In the genomic region with DNA sequence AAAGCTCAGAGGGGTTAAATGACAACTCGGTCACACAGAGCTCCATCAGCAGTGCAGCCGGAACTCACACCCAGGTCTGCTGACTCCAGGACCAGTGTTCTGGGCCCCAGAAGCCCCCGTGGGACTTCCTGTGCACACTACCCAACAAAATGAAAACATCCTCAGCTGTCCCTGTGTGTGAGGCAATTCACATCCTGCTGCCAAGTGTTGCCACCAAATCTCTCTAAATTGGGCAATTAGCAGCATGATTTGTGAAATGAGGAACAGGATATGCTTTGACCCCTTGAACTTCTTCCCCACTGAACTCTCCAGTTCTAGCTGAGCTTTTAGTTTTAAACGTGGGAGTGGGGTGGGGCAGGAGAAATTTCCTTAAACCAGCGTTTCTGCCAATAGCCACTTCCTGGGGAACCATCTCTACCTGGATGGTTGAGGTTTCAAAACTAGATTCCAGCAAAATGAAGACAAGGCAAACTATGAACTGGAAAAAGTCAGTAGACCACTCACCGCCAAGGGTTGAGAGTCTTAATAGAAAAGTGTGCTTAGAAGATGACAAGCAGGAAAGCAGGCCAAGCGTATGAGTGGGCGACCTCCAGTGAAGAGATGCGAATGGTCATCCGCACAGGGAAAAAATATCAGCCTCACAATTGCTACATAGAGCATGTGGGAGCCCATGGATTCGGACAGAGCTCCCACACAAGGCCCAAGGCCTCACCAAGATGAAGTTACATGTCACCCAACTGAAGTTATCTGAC, we compare ENCODE assay signal across 1 cellular context.
TF ChIP-seq lines count a peak whose summit lies in the region.

No MANE protein-coding gene starts in this region.

TF ChIP-seq in WTC11, 78 proteins besides CTCF, POLR2A, EP300 and RAD21:
- TF ChIP-seq, protein P1, sequence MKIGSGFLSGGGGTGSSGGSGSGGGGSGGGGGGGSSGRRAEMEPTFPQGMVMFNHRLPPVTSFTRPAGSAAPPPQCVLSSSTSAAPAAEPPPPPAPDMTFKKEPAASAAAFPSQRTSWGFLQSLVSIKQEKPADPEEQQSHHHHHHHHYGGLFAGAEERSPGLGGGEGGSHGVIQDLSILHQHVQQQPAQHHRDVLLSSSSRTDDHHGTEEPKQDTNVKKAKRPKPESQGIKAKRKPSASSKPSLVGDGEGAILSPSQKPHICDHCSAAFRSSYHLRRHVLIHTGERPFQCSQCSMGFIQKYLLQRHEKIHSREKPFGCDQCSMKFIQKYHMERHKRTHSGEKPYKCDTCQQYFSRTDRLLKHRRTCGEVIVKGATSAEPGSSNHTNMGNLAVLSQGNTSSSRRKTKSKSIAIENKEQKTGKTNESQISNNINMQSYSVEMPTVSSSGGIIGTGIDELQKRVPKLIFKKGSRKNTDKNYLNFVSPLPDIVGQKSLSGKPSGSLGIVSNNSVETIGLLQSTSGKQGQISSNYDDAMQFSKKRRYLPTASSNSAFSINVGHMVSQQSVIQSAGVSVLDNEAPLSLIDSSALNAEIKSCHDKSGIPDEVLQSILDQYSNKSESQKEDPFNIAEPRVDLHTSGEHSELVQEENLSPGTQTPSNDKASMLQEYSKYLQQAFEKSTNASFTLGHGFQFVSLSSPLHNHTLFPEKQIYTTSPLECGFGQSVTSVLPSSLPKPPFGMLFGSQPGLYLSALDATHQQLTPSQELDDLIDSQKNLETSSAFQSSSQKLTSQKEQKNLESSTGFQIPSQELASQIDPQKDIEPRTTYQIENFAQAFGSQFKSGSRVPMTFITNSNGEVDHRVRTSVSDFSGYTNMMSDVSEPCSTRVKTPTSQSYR (CRISPR knock-in tag; IDR thresholded peaks at IDR 0.05) = no peak
- TF ChIP-seq NFYB (CRISPR knock-in tag; conservative IDR thresholded peaks at IDR 0.05; ENCODE audit: low read depth) (no peak), ATF1 (CRISPR knock-in tag; IDR thresholded peaks at IDR 0.05) (no peak), TCF7 (CRISPR knock-in tag; IDR thresholded peaks at IDR 0.05; ENCODE audit: low read depth) (no peak), FOXK1 (CRISPR knock-in tag; IDR thresholded peaks at IDR 0.05) (no peak), GABPB1 (CRISPR knock-in tag; IDR thresholded peaks at IDR 0.05) (no peak)
- TF ChIP-seq, protein P2, sequence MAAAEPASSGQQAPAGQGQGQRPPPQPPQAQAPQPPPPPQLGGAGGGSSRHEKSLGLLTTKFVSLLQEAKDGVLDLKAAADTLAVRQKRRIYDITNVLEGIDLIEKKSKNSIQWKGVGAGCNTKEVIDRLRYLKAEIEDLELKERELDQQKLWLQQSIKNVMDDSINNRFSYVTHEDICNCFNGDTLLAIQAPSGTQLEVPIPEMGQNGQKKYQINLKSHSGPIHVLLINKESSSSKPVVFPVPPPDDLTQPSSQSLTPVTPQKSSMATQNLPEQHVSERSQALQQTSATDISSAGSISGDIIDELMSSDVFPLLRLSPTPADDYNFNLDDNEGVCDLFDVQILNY (CRISPR knock-in tag; IDR thresholded peaks at IDR 0.05) = no peak
- TF ChIP-seq, protein P3, sequence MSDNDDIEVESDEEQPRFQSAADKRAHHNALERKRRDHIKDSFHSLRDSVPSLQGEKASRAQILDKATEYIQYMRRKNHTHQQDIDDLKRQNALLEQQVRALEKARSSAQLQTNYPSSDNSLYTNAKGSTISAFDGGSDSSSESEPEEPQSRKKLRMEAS (CRISPR knock-in tag; IDR thresholded peaks at IDR 0.05) = no peak
- TF ChIP-seq, protein P4, sequence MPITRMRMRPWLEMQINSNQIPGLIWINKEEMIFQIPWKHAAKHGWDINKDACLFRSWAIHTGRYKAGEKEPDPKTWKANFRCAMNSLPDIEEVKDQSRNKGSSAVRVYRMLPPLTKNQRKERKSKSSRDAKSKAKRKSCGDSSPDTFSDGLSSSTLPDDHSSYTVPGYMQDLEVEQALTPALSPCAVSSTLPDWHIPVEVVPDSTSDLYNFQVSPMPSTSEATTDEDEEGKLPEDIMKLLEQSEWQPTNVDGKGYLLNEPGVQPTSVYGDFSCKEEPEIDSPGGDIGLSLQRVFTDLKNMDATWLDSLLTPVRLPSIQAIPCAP (CRISPR knock-in tag; IDR thresholded peaks at IDR 0.05) = no peak
